Comparison of ENCODE assay signal across 20 cellular contexts in genomic region chr1:37274896-37275631, GRCh38.
DNase-seq lines count a peak whose midpoint lies in the region; FAIRE-seq and TF ChIP-seq lines count a peak whose summit lies in the region.
"Had no signal": no experiment of that assay in that cellular context is flagged by ENCODE, and none has a peak within 500 bp of the region (broad histone marks: within the 10 kb centered on the region; RNA-seq: fewer than 3 reads in every experiment).

No MANE protein-coding gene starts in this region.

- H3K27me3 Mint-ChIP-seq in MCF 10A (ENCODE audit: insufficient read depth, unreplicated experiment): no peaks in the 10 kb centered on the region

- H3K4me3 ChIP-seq in mammary epithelial cell (replicated peaks in 1 of 3; ENCODE audit: insufficient read depth in 1 of 3, low read depth in 2 of 3, low read length in 3 of 3) (no peak overlapping the region), H1 (ENCODE audit: extremely low read depth in 1 of 4, insufficient read depth in 2 of 4, low read depth in 3 of 4, low read length in 4 of 4) (no peak overlapping the region), suprapubic skin (no peak overlapping the region), colonic mucosa (no peak overlapping the region)
- H3K4me3 ChIP-seq: thoracic aorta had no signal

- no peak overlapping the region for H3K27ac Mint-ChIP-seq in MCF 10A (ENCODE audit: low read depth, unreplicated experiment)
- H3K27ac Mint-ChIP-seq: activated B cell treated with CpG ODN at 0.5 μM for 24 hours; activated CD4-positive, alpha-beta memory T cell treated with anti-CD3 and anti-CD28 coated beads, Interleukin-2, amount 10 ng/mL, durations not matched to agents 7 days and 5 days; activated naive CD4-positive, alpha-beta T cell treated with anti-CD3 and anti-CD28 coated beads, Interleukin-2, amount 10 ng/mL, durations not matched to agents 7 days and 5 days; CD4-positive, alpha-beta memory T cell; effector memory CD8-positive, alpha-beta T cell; stimulated activated effector memory CD8-positive, alpha-beta T cell treated with anti-CD3 and anti-CD28 coated beads, Interleukin-12 subunit alpha, Interleukin-12 subunit beta, amount 100 ng/mL, for 72 hours; T-helper 2 cell treated with Interferon-gamma antibody and Interleukin-4, amounts not matched to agents 5 μg/mL and 100 μg/mL, for 36 hours had no signal

- no peak overlapping the region; the same call in 1 of the 2 replicates for H2BK12ac ChIP-seq in H1 (ENCODE audit: low read depth, low read length)

- FAIRE-seq in H1 (lab: Jason Lieb, UNC) (no peak), GM12892 (lab: Jason Lieb, UNC) (no peak)

- peak overlapping the region; percentile 22; the same call in 1 of the 2 replicates for H3K18ac ChIP-seq in H1 (ENCODE audit: extremely low read depth, low read length)

- no peak overlapping the region for H2BK120ac ChIP-seq in H1 (replicated peaks; ENCODE audit: low read depth, low read length)

- no peak overlapping the region for H3K14ac ChIP-seq in H1 (ENCODE audit: insufficient read length)

- no peak overlapping the region for H3K56ac ChIP-seq in H1 (replicated peaks; ENCODE audit: insufficient read length, low read depth, low read length)

- TF ChIP-seq POLR2A in H1 (IDR thresholded peaks at IDR 0.05; ENCODE audit: control extremely low read depth in 1 of 2, low read depth in 2 of 2, low read length in 2 of 2) (no peak), GM12892 (IDR thresholded peaks at IDR 0.05; ENCODE audit: low read depth, low read length) (no peak), suprapubic skin (IDR thresholded peaks at IDR 0.05) (no peak)

- H3K4ac ChIP-seq in H1 (replicated peaks; ENCODE audit: insufficient read length, low read depth, low read length): no peak overlapping the region

- BruUV-seq in MCF 10A (replicated peaks; lab: Mats Ljungman, UMichigan) (no TSS peak), mammary epithelial cell (replicated peaks; lab: Mats Ljungman, UMichigan) (no TSS peak)

- H2BK15ac ChIP-seq in H1 (ENCODE audit: low read length): no peak overlapping the region

- TF ChIP-seq CTCF in MCF 10A (IDR thresholded peaks at IDR 0.05; ENCODE audit: unreplicated experiment) (no peak), mammary epithelial cell (conservative IDR thresholded peaks at IDR 0.05 in 1 of 2, IDR thresholded peaks at IDR 0.05 in 1 of 2; ENCODE audit: extremely low read depth in 1 of 2, insufficient read depth in 1 of 2, low read depth in 1 of 2, low read length in 2 of 2) (no peak), H1 (IDR thresholded peaks at IDR 0.05; ENCODE audit: control extremely low read depth in 1 of 3, insufficient read depth in 1 of 3, low read depth in 1 of 3, low read length in 3 of 3) (no peak), suprapubic skin (IDR thresholded peaks at IDR 0.05) (no peak), colonic mucosa (IDR thresholded peaks at IDR 0.05) (no peak)

- H2AFZ ChIP-seq in mammary epithelial cell (ENCODE audit: low read depth, low read length) (no peak overlapping the region), H1 (ENCODE audit: low read length) (no peak overlapping the region)

- no peak overlapping the region for H2AK5ac ChIP-seq in H1 (ENCODE audit: low read depth, low read length)

- no peaks in the 10 kb centered on the region for H3K36me3 Mint-ChIP-seq in MCF 10A (ENCODE audit: insufficient read depth, unreplicated experiment)
- H3K36me3 Mint-ChIP-seq: activated naive CD4-positive, alpha-beta T cell treated with anti-CD3 and anti-CD28 coated beads, Interleukin-2, amount 10 ng/mL, durations not matched to agents 7 days and 5 days; stimulated activated effector memory CD8-positive, alpha-beta T cell treated with anti-CD3 and anti-CD28 coated beads, Interleukin-12 subunit alpha, Interleukin-12 subunit beta, amount 100 ng/mL, for 72 hours had no signal

- H3K4me2 ChIP-seq in mammary epithelial cell (ENCODE audit: insufficient read depth, low read depth, low read length) (no peak overlapping the region), H1 (ENCODE audit: insufficient read depth in 1 of 2, low read depth in 2 of 2, low read length in 2 of 2) (no peak overlapping the region)

- no peaks in the 10 kb centered on the region for H3K36me3 ChIP-seq in mammary epithelial cell (ENCODE audit: insufficient read depth, low read length)
- H3K36me3 ChIP-seq in H1 (ENCODE audit: control insufficient read depth in 2 of 4, insufficient read depth in 4 of 4, low read length in 3 of 4): no peaks in the 10 kb centered on the region
- no peaks in the 10 kb centered on the region for H3K36me3 ChIP-seq in suprapubic skin
- no peaks in the 10 kb centered on the region for H3K36me3 ChIP-seq in colonic mucosa
- H3K36me3 ChIP-seq: thoracic aorta had no signal

- H4K20me1 ChIP-seq in mammary epithelial cell (ENCODE audit: insufficient read depth, low read length) (no peaks in the 10 kb centered on the region), H1 (replicated peaks in 1 of 2; ENCODE audit: control insufficient read depth in 1 of 2, insufficient read depth in 2 of 2, low read length in 2 of 2) (no peaks in the 10 kb centered on the region)

- no peaks in the 10 kb centered on the region for H3K4me1 ChIP-seq in mammary epithelial cell (ENCODE audit: insufficient read depth, low read length)
- peaks cover 3 to 22% (median 12%) of the 10 kb centered on the region in 4 experiments for H3K4me1 ChIP-seq in H1 (replicated peaks in 1 of 4; ENCODE audit: control insufficient read depth in 3 of 4, insufficient read depth in 4 of 4, low read length in 3 of 4)
- H3K4me1 ChIP-seq in suprapubic skin: no peaks in the 10 kb centered on the region
- H3K4me1 ChIP-seq in colonic mucosa: no peaks in the 10 kb centered on the region

- H3K9me3 ChIP-seq in mammary epithelial cell (replicated peaks; ENCODE audit: insufficient read depth, low read length): no peaks in the 10 kb centered on the region
- H3K9me3 ChIP-seq in H1 (ENCODE audit: insufficient read depth in 2 of 2, low read depth in 1 of 2, low read length in 1 of 2): 0 out of 4 replicates have a peak, but pooled peaks cover 2% of the 10 kb centered on the region in 2 experiments
- no peaks in the 10 kb centered on the region for H3K9me3 ChIP-seq in suprapubic skin
- H3K9me3 ChIP-seq in colonic mucosa: no peaks in the 10 kb centered on the region
- H3K9me3 ChIP-seq: thoracic aorta had no signal

- H4K5ac ChIP-seq in H1 (ENCODE audit: insufficient read length, low read depth, low read length): no peak overlapping the region

- H3K9ac ChIP-seq in mammary epithelial cell (ENCODE audit: insufficient read depth, low read length): no peak overlapping the region
- H3K9ac ChIP-seq in H1 (replicated peaks in 1 of 4; ENCODE audit: extremely low read depth in 1 of 4, low read depth in 3 of 4, low read length in 3 of 4): no peak overlapping the region
- H3K9ac ChIP-seq in colonic mucosa (ENCODE audit: low read depth in 2 of 2, low read length in 2 of 2): no peak overlapping the region

- no peak for TF ChIP-seq EP300 in H1 (IDR thresholded peaks at IDR 0.05; ENCODE audit: borderline replicate concordance in 1 of 2, low read depth in 2 of 2, low read length in 2 of 2)
- no peak for TF ChIP-seq EP300 in suprapubic skin (IDR thresholded peaks at IDR 0.05)

- H3K79me1 ChIP-seq in H1 (ENCODE audit: low read depth, low read length): no peaks in the 10 kb centered on the region

- POLR2A ChIA-PET in MCF 10A (lab: Yijun Ruan, JAX): no interaction called here
- POLR2A ChIA-PET in H1 (lab: Charles Lee; ENCODE audit: partially characterized antibody): interaction anchor here (0.6 to 2.3 kb wide), 4 partner anchors 10 to 147 kb away, joined by 3 to 6 read pairs (median 4); no protein-coding TSS in a partner anchor

- 63% methylated on average over 3 of the region's 6 CpGs for WGBS in mammary epithelial cell (ENCODE audit: low coverage, missing lambda C conversion rate)
- 69% methylated on average over 6 of the region's 6 CpGs; no CpG with 5 or more reads in 1 of the 2 experiments for WGBS in H1 (ENCODE audit: extremely low coverage in 1 of 2, insufficient coverage in 1 of 2, insufficient read length in 1 of 2, insufficient replicate concordance in 2 of 2, low coverage in 1 of 2, low lambda C conversion rate in 2 of 2, missing lambda C conversion rate in 1 of 2), 2 experiments
- WGBS in suprapubic skin: 60% methylated on average over 6 of the region's 6 CpGs

- in situ Hi-C loops in mammary epithelial cell (cut with MboI; ENCODE audit: low sequenced_read_pairs in 2 of 2): no loop called here

- H4K91ac ChIP-seq in H1 (replicated peaks; ENCODE audit: insufficient read length, low read length): no peak overlapping the region

- no peaks in the 10 kb centered on the region for H3K4me1 Mint-ChIP-seq in MCF 10A (ENCODE audit: insufficient read depth, unreplicated experiment)
- H3K4me1 Mint-ChIP-seq: activated B cell treated with CpG ODN at 0.5 μM for 24 hours; activated CD4-positive, alpha-beta memory T cell treated with anti-CD3 and anti-CD28 coated beads, Interleukin-2, amount 10 ng/mL, durations not matched to agents 7 days and 5 days; activated naive CD4-positive, alpha-beta T cell treated with anti-CD3 and anti-CD28 coated beads, Interleukin-2, amount 10 ng/mL, durations not matched to agents 7 days and 5 days; CD4-positive, alpha-beta memory T cell; central memory CD8-positive, alpha-beta T cell; stimulated activated effector memory CD8-positive, alpha-beta T cell treated with anti-CD3 and anti-CD28 coated beads, Interleukin-12 subunit alpha, Interleukin-12 subunit beta, amount 100 ng/mL, for 72 hours had no signal

- dilution Hi-C loops in mammary epithelial cell (cut with HindIII; ENCODE audit: low sequenced_read_pairs): loop anchor here (5.0 kb wide), 1 partner anchor 103 kb away; no protein-coding TSS in a partner anchor

- no peak overlapping the region for H2BK20ac ChIP-seq in H1 (ENCODE audit: low read length)

- CTCF ChIA-PET in MCF 10A (lab: Yijun Ruan, JAX) (no interaction called here), mammary epithelial cell (lab: Charles Lee; ENCODE audit: low non-redundant PET) (no interaction called here), H1 (lab: Charles Lee; ENCODE audit: partially characterized antibody) (interaction anchor here (0.6 to 5.8 kb wide), 9 partner anchors 10 to 67 kb away, joined by 3 to 41 read pairs (median 4); no protein-coding TSS in a partner anchor)

- H3K27ac ChIP-seq in mammary epithelial cell (ENCODE audit: insufficient read depth, low read depth, low read length) (no peak overlapping the region), H1 (ENCODE audit: low read depth, low read length) (no peak overlapping the region), suprapubic skin (no peak overlapping the region), colonic mucosa (no peak overlapping the region)
- H3K27ac ChIP-seq: thoracic aorta had no signal

- H3K23me2 ChIP-seq in H1 (ENCODE audit: low read depth, low read length): no peaks in the 10 kb centered on the region

- H3K79me2 ChIP-seq in mammary epithelial cell (ENCODE audit: insufficient read depth, low read length) (no peaks in the 10 kb centered on the region), H1 (ENCODE audit: control insufficient read depth in 1 of 2, insufficient read depth in 2 of 2, low read length in 2 of 2) (no peaks in the 10 kb centered on the region)

- 0 out of 2 replicates have a peak overlapping the region, but pooled peaks have one; percentile 26 for H2BK5ac ChIP-seq in H1 (ENCODE audit: low read depth, low read length)

- no peak for TF ChIP-seq RAD21 in H1 (IDR thresholded peaks at IDR 0.05 in 1 of 2, conservative IDR thresholded peaks at IDR 0.05 in 1 of 2; ENCODE audit: low read depth in 2 of 2, low read length in 2 of 2)

- H3K23ac ChIP-seq in H1 (ENCODE audit: insufficient read length): no peak overlapping the region

- H3K9me3 Mint-ChIP-seq in MCF 10A (ENCODE audit: unreplicated experiment): no peaks in the 10 kb centered on the region
- H3K9me3 Mint-ChIP-seq: activated CD4-positive, alpha-beta memory T cell treated with anti-CD3 and anti-CD28 coated beads, Interleukin-2, amount 10 ng/mL, durations not matched to agents 7 days and 5 days; activated naive CD4-positive, alpha-beta T cell treated with anti-CD3 and anti-CD28 coated beads, Interleukin-2, amount 10 ng/mL, durations not matched to agents 7 days and 5 days; T-helper 2 cell treated with Interferon-gamma antibody and Interleukin-4, amounts not matched to agents 5 μg/mL and 100 μg/mL, for 36 hours had no signal

- DNase-seq in MCF 10A (ENCODE audit: unreplicated experiment): peak; percentile 8
- DNase-seq in mammary epithelial cell: no peak
- peak; percentile 43 for DNase-seq in NCI-H2227 (lab: John Stamatoyannopoulos, UW; ENCODE audit: unreplicated experiment)
- DNase-seq in H1 (ENCODE audit: low read depth in 1 of 2, low spot score in 2 of 2): no peak
- no peak for DNase-seq in GM12892 (ENCODE audit: insufficient read length)
- DNase-seq in suprapubic skin (ENCODE audit: low spot score in 2 of 2): no peak
- DNase-seq in ecto neural progenitor cell (ENCODE audit: low spot score): no peak
- no peak for DNase-seq in colonic mucosa
- DNase-seq: activated B cell treated with CpG ODN at 0.5 μM for 24 hours; activated CD4-positive, alpha-beta memory T cell treated with anti-CD3 and anti-CD28 coated beads, Interleukin-2, amount 10 ng/mL, durations not matched to agents 7 days and 5 days; activated naive CD4-positive, alpha-beta T cell treated with anti-CD3 and anti-CD28 coated beads, Interleukin-2, amount 10 ng/mL, durations not matched to agents 7 days and 5 days; aorta; CD4-positive, alpha-beta memory T cell; effector memory CD8-positive, alpha-beta T cell; occipital lobe; PC-3 had no signal

- H3K4me3 Mint-ChIP-seq in MCF 10A (ENCODE audit: unreplicated experiment): no peak overlapping the region
- H3K4me3 Mint-ChIP-seq: activated B cell treated with CpG ODN at 0.5 μM for 24 hours; activated CD4-positive, alpha-beta memory T cell treated with anti-CD3 and anti-CD28 coated beads, Interleukin-2, amount 10 ng/mL, durations not matched to agents 7 days and 5 days; activated naive CD4-positive, alpha-beta T cell treated with anti-CD3 and anti-CD28 coated beads, Interleukin-2, amount 10 ng/mL, durations not matched to agents 7 days and 5 days; CD4-positive, alpha-beta memory T cell; central memory CD8-positive, alpha-beta T cell; effector memory CD8-positive, alpha-beta T cell; stimulated activated effector memory CD8-positive, alpha-beta T cell treated with anti-CD3 and anti-CD28 coated beads, Interleukin-12 subunit alpha, Interleukin-12 subunit beta, amount 100 ng/mL, for 72 hours; T-helper 2 cell treated with Interferon-gamma antibody and Interleukin-4, amounts not matched to agents 5 μg/mL and 100 μg/mL, for 36 hours had no signal

- H4K8ac ChIP-seq in H1 (ENCODE audit: extremely low read depth, insufficient read depth, low read length): no peak overlapping the region

- intact Hi-C loops in MCF 10A (cut with micrococcal nuclease) (no loop called here), mammary epithelial cell (cut with micrococcal nuclease) (no loop called here), colonic mucosa (cut with DNase I) (no loop called here)

- no peaks in the 10 kb centered on the region for H3K27me3 ChIP-seq in mammary epithelial cell (ENCODE audit: insufficient read depth, low read length)
- no peaks in the 10 kb centered on the region for H3K27me3 ChIP-seq in H1 (replicated peaks in 1 of 4; ENCODE audit: control insufficient read depth in 3 of 4, extremely low read depth in 1 of 4, insufficient read depth in 3 of 4, low read length in 3 of 4)
- H3K27me3 ChIP-seq in suprapubic skin: peaks cover 32% of the 10 kb centered on the region
- H3K27me3 ChIP-seq in colonic mucosa: no peaks in the 10 kb centered on the region

Comparison
In these comparisons a context has a peak if more than half of its experiments do, and no peak if none do; other contexts are left out.
1. DNase-seq: peak in MCF 10A (single experiment) and NCI-H2227 (single experiment); none in mammary epithelial cell (single experiment), H1 (0 of 2), GM12892 (single experiment), suprapubic skin (0 of 2), ecto neural progenitor cell (single experiment) and colonic mucosa (single experiment).